ENCODE assay signal across 23 cellular contexts in genomic region chr9:98272083-98272482, GRCh38.
"Had no signal": no experiment of that assay in that cellular context is flagged by ENCODE, and none has a peak within 500 bp of the region (broad histone marks: within the 10 kb centered on the region; RNA-seq: fewer than 3 reads in every experiment).

No MANE protein-coding gene starts in this region.

- H3K27ac ChIP-seq: colonic mucosa, coronary artery, dorsolateral prefrontal cortex, epithelial cell of prostate, esophagus muscularis mucosa, esophagus squamous epithelium, foreskin keratinocyte, gastrocnemius medialis, gastroesophageal sphincter, heart left ventricle, heart right ventricle had no signal

- DNase-seq: colonic mucosa; cortex of kidney; dermis blood vessel endothelial cell; dorsolateral prefrontal cortex; effector CD4-positive, alpha-beta T cell; effector CD8-positive, alpha-beta T cell; effector memory CD4-positive, alpha-beta T cell; effector memory CD8-positive, alpha-beta T cell; erythroblast; esophagus squamous epithelium; foreskin fibroblast; foreskin keratinocyte; foreskin melanocyte; gastrocnemius medialis; glutamatergic neuron; heart left ventricle; heart right ventricle had no signal

- H3K27ac Mint-ChIP-seq: dendritic cell treated with granulocyte-macrophage colony-stimulating factor and Interleukin-4, amounts not matched to agents 40 ng/mL and 50 ng/mL, for 4 days; effector memory CD8-positive, alpha-beta T cell had no signal

- H3K4me3 ChIP-seq: colonic mucosa, coronary artery, dorsolateral prefrontal cortex, esophagus muscularis mucosa, esophagus squamous epithelium, gastrocnemius medialis, gastroesophageal sphincter, heart left ventricle, heart right ventricle had no signal

- H3K9me3 ChIP-seq: colonic mucosa, esophagus muscularis mucosa, esophagus squamous epithelium, gastrocnemius medialis, gastroesophageal sphincter, heart left ventricle, heart right ventricle had no signal

- H3K9me3 Mint-ChIP-seq: dendritic cell treated with granulocyte-macrophage colony-stimulating factor and Interleukin-4, amounts not matched to agents 40 ng/mL and 50 ng/mL, for 4 days; effector memory CD8-positive, alpha-beta T cell had no signal

- H3K36me3 ChIP-seq: colonic mucosa, esophagus muscularis mucosa, esophagus squamous epithelium, gastrocnemius medialis, gastroesophageal sphincter, heart left ventricle, heart right ventricle had no signal

- H3K4me1 ChIP-seq: colonic mucosa, esophagus muscularis mucosa, esophagus squamous epithelium, foreskin keratinocyte, gastrocnemius medialis, gastroesophageal sphincter, heart left ventricle, heart right ventricle had no signal

- ATAC-seq: effector memory CD8-positive, alpha-beta T cell; esophagus mucosa; foreskin keratinocyte; gastrocnemius medialis; gastroesophageal sphincter; heart left ventricle; heart right ventricle had no signal

- H3K4me3 Mint-ChIP-seq: dendritic cell treated with granulocyte-macrophage colony-stimulating factor and Interleukin-4, amounts not matched to agents 40 ng/mL and 50 ng/mL, for 4 days; effector memory CD8-positive, alpha-beta T cell had no signal

- H3K27me3 ChIP-seq: colonic mucosa had no signal
